ENCODE assay signal across 8 cellular contexts in the genomic region with DNA sequence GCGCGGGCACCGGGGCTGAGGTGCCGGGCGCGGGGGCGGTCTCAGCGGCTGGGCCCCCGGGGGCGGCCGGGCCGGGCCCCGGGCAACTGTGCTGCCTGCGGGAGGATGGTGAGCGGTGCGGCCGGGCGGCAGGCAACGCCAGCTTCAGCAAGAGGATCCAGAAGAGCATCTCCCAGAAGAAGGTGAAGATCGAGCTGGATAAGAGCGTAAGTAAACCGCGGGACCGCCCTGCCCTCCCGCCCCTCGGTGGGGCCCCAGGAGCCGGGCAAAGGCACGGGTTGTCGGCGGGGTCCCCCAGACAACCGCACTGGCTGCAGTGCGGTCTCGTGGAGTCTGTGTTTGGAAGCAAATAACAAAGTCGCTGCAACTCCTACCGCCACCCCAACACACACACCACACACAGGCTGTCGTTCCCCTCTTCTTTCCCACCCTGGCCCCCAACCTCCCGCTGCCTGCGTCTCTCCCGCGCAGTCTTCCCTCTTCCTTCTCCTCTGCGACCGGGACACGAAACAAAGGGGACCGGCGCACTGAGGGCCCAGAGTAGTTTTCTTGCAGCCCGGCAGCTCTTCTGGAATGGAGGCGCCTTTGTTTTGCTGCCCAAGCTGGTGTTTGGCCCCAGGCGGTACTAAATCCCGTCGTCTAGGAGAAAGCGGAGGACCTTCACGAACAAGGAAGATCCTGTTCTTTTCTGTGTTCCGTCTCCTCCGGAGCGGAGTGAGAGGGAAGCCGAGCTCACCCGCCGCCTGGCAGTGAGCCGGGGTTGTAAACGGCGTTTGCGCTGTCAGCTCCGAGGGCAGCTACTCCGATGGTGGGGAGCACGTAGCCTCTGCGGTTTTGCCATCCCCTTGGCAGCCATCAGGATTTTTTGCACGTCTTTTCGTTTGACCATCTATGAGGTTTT. TPM values are rescaled to one million over a fixed set of nuclear protein-coding genes. Genes with fewer than 3 reads are reported as not detected.
A peak's percentile ranks its signal among the peaks of the same experiment; 100 is the strongest.
DNase-seq lines count a peak whose midpoint lies in the region; TF ChIP-seq lines count a peak whose summit lies in the region.

No MANE protein-coding gene starts in this region.

- no peaks in the 10 kb centered on the region for H4K20me1 ChIP-seq in GM23248 (ENCODE audit: insufficient read depth)

- H3K27me3 ChIP-seq in GM23248 (replicated peaks; ENCODE audit: insufficient read depth): no peaks in the 10 kb centered on the region
- no peaks in the 10 kb centered on the region for H3K27me3 ChIP-seq in left ventricle myocardium inferior (ENCODE audit: low read depth)

- H3K79me2 ChIP-seq in GM23248 (ENCODE audit: insufficient read depth): peaks cover 43% of the 10 kb centered on the region

- peak overlapping the region; percentile 97 for H3K4me3 ChIP-seq in GM23248
- H3K4me3 ChIP-seq in left ventricle myocardium inferior: peak overlapping the region; percentile 90

- no peaks in the 10 kb centered on the region for H3K9me3 ChIP-seq in GM23248 (ENCODE audit: low read depth)
- no peaks in the 10 kb centered on the region for H3K9me3 ChIP-seq in left ventricle myocardium inferior (replicated peaks)

- H3K36me3 ChIP-seq in GM23248 (ENCODE audit: low read depth) (no peaks in the 10 kb centered on the region), left ventricle myocardium inferior (peaks cover 12% of the 10 kb centered on the region)

- H3K4me2 ChIP-seq in GM23248 (ENCODE audit: unreplicated experiment): peak overlapping the region; percentile 93

- DNase-seq in GM03348 (ENCODE audit: low spot score): peak; percentile 84
- DNase-seq in GM23248: peak; percentile 90
- peak; percentile 12 for DNase-seq in KG1 (lab: John Stamatoyannopoulos, UW)
- peak; percentile 44 for DNase-seq in SW480 (ENCODE audit: low spot score)
- DNase-seq in amniotic stem cell (lab: John Stamatoyannopoulos, UW): peak; percentile 28
- peak; percentile 79 for DNase-seq in left ventricle myocardium inferior
- peak; percentile 88 for DNase-seq in posterior vena cava (ENCODE audit: low spot score)
- no peak for DNase-seq in NCI-H2196 (lab: John Stamatoyannopoulos, UW; ENCODE audit: unreplicated experiment)

- peak overlapping the region; percentile 70 for H3K9ac ChIP-seq in GM23248

- H2AFZ ChIP-seq in GM23248: peak overlapping the region; percentile 90

- no peaks in the 10 kb centered on the region for H3K9me2 ChIP-seq in GM23248 (ENCODE audit: insufficient read depth)

- H3K4me1 ChIP-seq in GM23248 (ENCODE audit: insufficient read depth) (peaks cover 7% of the 10 kb centered on the region; the same call in 1 of the 2 replicates), left ventricle myocardium inferior (peaks cover 82% of the 10 kb centered on the region)

- intact Hi-C loops in left ventricle myocardium inferior (cut with micrococcal nuclease): loop anchor here (5.0 kb wide), 1 partner anchor 39 kb away; a partner anchor contains a TSS
- intact Hi-C loops in posterior vena cava (cut with DNase I): loop anchor here in 1 of 2 donors (2.0 kb wide), 1 partner anchor 37 kb away; a partner anchor contains a TSS

- H3F3A ChIP-seq in GM23248 (ENCODE audit: insufficient read depth): peaks cover 19% of the 10 kb centered on the region

- in situ Hi-C loops in GM23248 (cut with MboI): no loop called here

- 1 to 3% methylated on average over 33 to 68 of the region's 68 CpGs for WGBS in GM23248 (ENCODE audit: low coverage in 1 of 2, low lambda C conversion rate in 2 of 2, missing lambda C conversion rate in 2 of 2), 2 experiments

- TF ChIP-seq CTCF in left ventricle myocardium inferior (IDR thresholded peaks at IDR 0.05; ENCODE audit: borderline replicate concordance): no peak

- H3K27ac ChIP-seq in GM23248: peak overlapping the region; percentile 54
- peak overlapping the region; percentile 98 for H3K27ac ChIP-seq in left ventricle myocardium inferior (replicated peaks)

RNA-seq across cellular contexts. Expression of a gene that starts 0.8 kb away (rescaled TPM):
- total RNA-seq in GM23248 (2014; rRNA removed; shearing (Covaris generic)): 4.4 and 5.3 TPM in 2 replicates
- 6.1 and 9.8 TPM in 2 replicates for polyA plus RNA-seq in GM23248 (2016; fragmentation: Nextera tagmentation; extraction: Ambion mirVana)
- 16.5 TPM for total RNA-seq in left ventricle myocardium inferior
- total RNA-seq in posterior vena cava: 10 to 100 TPM; 28.8 to 34.4 TPM

RNA-seq across cellular contexts. Expression of a gene that starts 27.4 kb away (rescaled TPM):
- under 0.01 TPM in 1 of 2 replicates, not detected in the other for total RNA-seq in GM23248 (2014; rRNA removed; shearing (Covaris generic))
- 0.16 and 0.43 TPM in 2 replicates for polyA plus RNA-seq in GM23248 (2016; fragmentation: Nextera tagmentation; extraction: Ambion mirVana)
- total RNA-seq in left ventricle myocardium inferior (0.41 TPM), posterior vena cava (10 to 100 TPM; 18.2 to 61.8 TPM)

RNA-seq across cellular contexts. Expression of a gene that starts 37.4 kb away (rescaled TPM):
- total RNA-seq in GM23248 (2014; rRNA removed; shearing (Covaris generic)): 23.8 and 31.1 TPM in 2 replicates
- 91.6 and 92.0 TPM in 2 replicates for polyA plus RNA-seq in GM23248 (2016; fragmentation: Nextera tagmentation; extraction: Ambion mirVana)
- total RNA-seq in left ventricle myocardium inferior: 39.4 TPM
- total RNA-seq in posterior vena cava: 10 to 100 TPM; 23.7 to 51.5 TPM

Comparison
In these comparisons a context has a peak if more than half of its experiments do, and no peak if none do; other contexts are left out.
1. RNA of a gene that starts 27.4 kb away (total RNA-seq): 18.2 to 61.8 TPM in posterior vena cava; 0.41 TPM in left ventricle myocardium inferior (single experiment) and under 0.01 TPM in GM23248; every median in the first group is over 10 times any median in the second.